Comparison of ENCODE assay signal across 20 cellular contexts in the genomic region with DNA sequence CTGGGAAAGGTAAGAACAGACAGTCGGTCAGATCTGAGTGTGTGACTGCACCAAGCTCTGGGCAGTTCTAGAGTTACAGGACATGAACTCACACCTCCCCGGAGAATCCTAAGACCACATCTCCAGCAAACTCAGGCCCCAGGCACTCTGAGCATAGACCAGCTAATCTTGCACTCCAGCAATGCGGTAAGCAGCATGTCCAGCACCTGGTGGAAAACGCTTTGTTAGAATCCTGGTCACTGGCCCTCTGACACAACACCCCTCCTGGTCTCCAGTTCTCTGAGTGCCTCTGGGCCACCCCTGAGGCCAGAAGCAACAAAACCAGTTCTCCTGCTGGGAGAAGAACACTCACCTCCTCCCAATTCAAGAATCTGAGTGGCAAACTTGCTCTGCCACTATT.
DNase-seq lines count a peak whose midpoint lies in the region; FAIRE-seq and TF ChIP-seq lines count a peak whose summit lies in the region.
"Had no signal": no experiment of that assay in that cellular context is flagged by ENCODE, and none has a peak within 500 bp of the region (broad histone marks: within the 10 kb centered on the region; RNA-seq: fewer than 3 reads in every experiment).

No MANE protein-coding gene starts in this region.

- POLR2A ChIA-PET in Caco-2 (lab: Charles Lee) = no interaction called here

- TF ChIP-seq EP300 in sigmoid colon (IDR thresholded peaks at IDR 0.05) = no peak

- H3K4me3 ChIP-seq in Caco-2 (ENCODE audit: low read depth, low read length) (no peak overlapping the region), bronchial epithelial cell (ENCODE audit: low read depth, low read length) (no peak overlapping the region), sigmoid colon (no peak overlapping the region)
- H3K4me3 ChIP-seq: BLaER1, GM23248, K562, SJSA1 had no signal

- BruUV-seq in Caco-2 (replicated peaks; lab: Mats Ljungman, UMichigan) = no TSS peak

- H3K4me3 Mint-ChIP-seq in Caco-2 (ENCODE audit: unreplicated experiment) = no peak overlapping the region

- no peaks in the 10 kb centered on the region for H3K36me3 ChIP-seq in Caco-2 (ENCODE audit: control insufficient read depth, insufficient read depth, low read length)
- no peaks in the 10 kb centered on the region for H3K36me3 ChIP-seq in bronchial epithelial cell (ENCODE audit: control insufficient read depth, insufficient read depth, low read length)
- H3K36me3 ChIP-seq in sigmoid colon = no peaks in the 10 kb centered on the region
- H3K36me3 ChIP-seq: BLaER1, SJSA1 had no signal

- intact Hi-C loops in Caco-2 (cut with micrococcal nuclease; ENCODE audit: unreplicated experiment) (no loop called here), sigmoid colon (cut with DNase I) (no loop called here)

- peak; percentile 47 to 76 for DNase-seq in Caco-2
- peak; percentile 74 for DNase-seq in ELF-1 (ENCODE audit: low read depth, low spot score)
- no peak for DNase-seq in bronchial epithelial cell (ENCODE audit: low read depth)
- DNase-seq in mesenteric fat pad (ENCODE audit: low spot score) = peak; percentile 24
- DNase-seq in NCI-H524 (lab: John Stamatoyannopoulos, UW) = no peak
- DNase-seq in D721Med (ENCODE audit: insufficient read length, low spot score) = no peak
- DNase-seq in D341Med (ENCODE audit: low spot score) = no peak
- DNase-seq in sigmoid colon = no peak
- DNase-seq: DND-41, GF-D8, GM23248, HCEC 1CT, NCI-H1436 treated with DMSO at 0.1 percent for 48 hours, NCI-H2081 had no signal

- peak overlapping the region; percentile 51 for H3K27ac Mint-ChIP-seq in Caco-2 (ENCODE audit: unreplicated experiment)

- TF ChIP-seq CTCF in Caco-2 (IDR thresholded peaks at IDR 0.05; ENCODE audit: insufficient read depth in 1 of 2, low read depth in 1 of 2, low read length in 1 of 2, severe bottlenecking in 1 of 2, unreplicated experiment in 1 of 2) (no peak), bronchial epithelial cell (IDR thresholded peaks at IDR 0.05; ENCODE audit: insufficient read depth, low read length, severe bottlenecking) (no peak), D721Med (IDR thresholded peaks at IDR 0.05; ENCODE audit: insufficient read depth, missing control alignments) (no peak), sigmoid colon (IDR thresholded peaks at IDR 0.05) (no peak)

- no peaks in the 10 kb centered on the region for H3K27me3 ChIP-seq in Caco-2 (replicated peaks; ENCODE audit: control insufficient read depth, insufficient read depth, low read length)
- H3K27me3 ChIP-seq in bronchial epithelial cell (ENCODE audit: control insufficient read depth, insufficient read depth, low read length) = no peaks in the 10 kb centered on the region
- no peaks in the 10 kb centered on the region for H3K27me3 ChIP-seq in sigmoid colon
- H3K27me3 ChIP-seq: BLaER1, SJSA1 had no signal

- 82 to 90% methylated on average over 4 of the region's 4 CpGs for WGBS in sigmoid colon, 2 donors

- H3K36me3 Mint-ChIP-seq in Caco-2 (ENCODE audit: insufficient read depth, unreplicated experiment) = peaks cover 12% of the 10 kb centered on the region

- TF ChIP-seq POLR2A in sigmoid colon (IDR thresholded peaks at IDR 0.05) = no peak

- no peak overlapping the region for H3K27ac ChIP-seq in sigmoid colon
- H3K27ac ChIP-seq: BLaER1, GM23248, SJSA1 had no signal

- no peaks in the 10 kb centered on the region for H3K27me3 Mint-ChIP-seq in Caco-2 (ENCODE audit: insufficient read depth, unreplicated experiment)

- H3K9me3 ChIP-seq in Caco-2 (no peaks in the 10 kb centered on the region), sigmoid colon (no peaks in the 10 kb centered on the region)
- H3K9me3 ChIP-seq: SJSA1 had no signal

- peaks cover 5% of the 10 kb centered on the region for H3K4me1 ChIP-seq in Caco-2
- H3K4me1 ChIP-seq in sigmoid colon = no peaks in the 10 kb centered on the region
- H3K4me1 ChIP-seq: BLaER1, SJSA1 had no signal

- H3K9me3 Mint-ChIP-seq in Caco-2 (ENCODE audit: unreplicated experiment) = no peaks in the 10 kb centered on the region

- peaks cover 12% of the 10 kb centered on the region for H3K4me1 Mint-ChIP-seq in Caco-2 (ENCODE audit: low read depth, unreplicated experiment)

- CTCF ChIA-PET in Caco-2 (lab: Charles Lee) = no interaction called here

- FAIRE-seq in bronchial epithelial cell (lab: Jason Lieb, UNC) (peak; percentile 87), D721Med (lab: Jason Lieb, UNC) (no peak)
- FAIRE-seq: A204.1, GM12891, GM18507, K562 had no signal

Comparison
In these comparisons a context has a peak if more than half of its experiments do, and no peak if none do; other contexts are left out.
1. DNase-seq: peak in Caco-2 (2 of 2), ELF-1 (single experiment) and mesenteric fat pad (single experiment); none in bronchial epithelial cell (single experiment), NCI-H524 (0 of 2), D721Med (single experiment), D341Med (single experiment) and sigmoid colon (single experiment).